14 cellular contexts compared by ENCODE assay signal in genomic region chr10:71359364-71360046, GRCh38. TPM values are rescaled to one million over a fixed set of nuclear protein-coding genes. Genes with fewer than 3 reads are reported as not detected.
DNase-seq lines count a peak whose midpoint lies in the region; ATAC-seq, FAIRE-seq and TF ChIP-seq lines count a peak whose summit lies in the region.
"Had no signal": no experiment of that assay in that cellular context is flagged by ENCODE, and none has a peak within 500 bp of the region (broad histone marks: within the 10 kb centered on the region; RNA-seq: fewer than 3 reads in every experiment).

No MANE protein-coding gene starts in this region.

- H3K36me3 Mint-ChIP-seq in astrocyte (ENCODE audit: low read depth, unreplicated experiment) (peaks cover 3% of the 10 kb centered on the region), nephron (ENCODE audit: low read depth) (peaks cover 5% of the 10 kb centered on the region)

- peaks cover 10% of the 10 kb centered on the region for H3K4me1 ChIP-seq in astrocyte (ENCODE audit: insufficient read depth, low read length)

- H3K27ac ChIP-seq in astrocyte (ENCODE audit: low read depth, low read length) = no peak overlapping the region
- H3K27ac ChIP-seq: C4-2B, KMS-11, PC-9 had no signal

- no peaks in the 10 kb centered on the region for H3K79me2 ChIP-seq in astrocyte (ENCODE audit: insufficient read depth, low read length)

- no peaks in the 10 kb centered on the region for H3K36me3 ChIP-seq in astrocyte (ENCODE audit: insufficient read depth, low read length)

- H3K9me3 ChIP-seq in astrocyte (ENCODE audit: insufficient read depth, low read depth, low read length) = no peaks in the 10 kb centered on the region

- no peak overlapping the region for H3K4me3 ChIP-seq in astrocyte (ENCODE audit: insufficient read depth, low read depth, low read length)
- H3K4me3 ChIP-seq: PC-9 had no signal

- H3K27ac Mint-ChIP-seq in astrocyte (ENCODE audit: unreplicated experiment) = peak overlapping the region; percentile 9
- H3K27ac Mint-ChIP-seq in nephron = peak overlapping the region in 2 of 3 experiments; percentile 37 to 68

- H3K27me3 Mint-ChIP-seq in astrocyte (ENCODE audit: low read depth, unreplicated experiment) (peaks cover 15% of the 10 kb centered on the region), nephron (ENCODE audit: low read depth) (no peaks in the 10 kb centered on the region)

- H3K4me3 Mint-ChIP-seq in astrocyte (ENCODE audit: unreplicated experiment) (no peak overlapping the region), nephron (no peak overlapping the region)

- H3K9me3 Mint-ChIP-seq in astrocyte (ENCODE audit: unreplicated experiment) (no peaks in the 10 kb centered on the region), nephron (no peaks in the 10 kb centered on the region)

- H3K4me1 Mint-ChIP-seq in astrocyte (ENCODE audit: low read depth, unreplicated experiment) (peaks cover 23% of the 10 kb centered on the region), nephron (peaks cover 26% of the 10 kb centered on the region)

- ATAC-seq in HG02938 (IDR thresholded peaks at IDR 0.05; ENCODE audit: unreplicated experiment) (peak; percentile 51), HG03108 (IDR thresholded peaks at IDR 0.05; ENCODE audit: unreplicated experiment) (no peak), GM18861 (IDR thresholded peaks at IDR 0.05; ENCODE audit: unreplicated experiment) (no peak), HG02981 (IDR thresholded peaks at IDR 0.05; ENCODE audit: unreplicated experiment) (no peak)

- no peak overlapping the region for H3K9ac ChIP-seq in astrocyte (ENCODE audit: low read length)
- H3K9ac ChIP-seq: KMS-11 had no signal

- FAIRE-seq in GM18507 (lab: Jason Lieb, UNC) = peak; percentile 50
- FAIRE-seq in astrocyte (lab: Jason Lieb, UNC) = no peak
- FAIRE-seq: endothelial cell of umbilical vein had no signal

- no peak overlapping the region for H3K4me2 ChIP-seq in astrocyte (ENCODE audit: low read length)
- H3K4me2 ChIP-seq: KMS-11, PC-9 had no signal

- peaks cover 7% of the 10 kb centered on the region for H4K20me1 ChIP-seq in astrocyte (ENCODE audit: insufficient read depth, low read length)

- no peak for TF ChIP-seq CTCF in astrocyte (IDR thresholded peaks at IDR 0.05; ENCODE audit: insufficient read depth, low read depth, low read length)
- TF ChIP-seq CTCF in nephron (IDR thresholded peaks at IDR 0.05; ENCODE audit: unreplicated experiment in 3 of 3) = no peak

- no peak for DNase-seq in GM18507 (ENCODE audit: extremely low spot score, insufficient read length, low read depth)
- no peak for DNase-seq in astrocyte (ENCODE audit: low read depth)
- DNase-seq in NCI-H187 (lab: John Stamatoyannopoulos, UW) = no peak
- DNase-seq: activated CD4-positive, alpha-beta T cell treated with anti-CD3 and anti-CD28 coated beads for 1 hour; kidney glomerular epithelial cell; PC-9 had no signal

- no peaks in the 10 kb centered on the region for H3K27me3 ChIP-seq in astrocyte (ENCODE audit: insufficient read depth, low read length)

- no peak overlapping the region for H2AFZ ChIP-seq in astrocyte (ENCODE audit: low read depth, low read length)
- H2AFZ ChIP-seq: PC-9 had no signal

RNA-seq across cellular contexts. Expression of gene CDH23, which starts 37.2 kb away (rescaled TPM):
- 0.17 TPM in 1 of 2 replicates, not detected in the other for total RNA-seq in astrocyte
- total RNA-seq: endothelial cell of umbilical vein had no signal

RNA-seq across cellular contexts. Expression of gene SLC29A3, which starts 40.4 kb away (rescaled TPM):
- total RNA-seq in astrocyte = 3.2 and 3.4 TPM in 2 replicates
